ENCODE assay signal across 31 cellular contexts in the genomic region with DNA sequence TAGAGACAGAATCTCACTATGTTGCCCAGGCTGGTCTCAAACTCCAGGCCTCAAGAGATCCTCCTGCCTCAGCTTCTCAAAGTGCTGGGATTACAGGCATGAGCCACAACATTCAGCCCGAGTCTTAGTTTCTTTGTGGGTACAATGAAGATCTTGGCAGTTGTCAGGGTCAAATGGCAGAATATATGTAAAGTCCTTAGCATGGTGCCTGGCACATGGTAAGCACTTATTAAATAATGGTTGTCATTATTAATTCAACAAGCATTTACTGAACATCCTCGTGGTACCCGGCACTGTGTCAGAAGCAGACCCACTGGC. TPM values are rescaled to one million over a fixed set of nuclear protein-coding genes. Genes with fewer than 3 reads are reported as not detected.
"Had no signal": no experiment of that assay in that cellular context is flagged by ENCODE, and none has a peak within 500 bp of the region (broad histone marks: within the 10 kb centered on the region; RNA-seq: fewer than 3 reads in every experiment).

No MANE protein-coding gene starts in this region.

- DNase-seq: hypothalamus; immature natural killer cell; left colon; left lung; lower lobe of right lung; mesendoderm; naive B cell; natural killer cell; nephron progenitor cell; nucleus accumbens; pancreas; retina; right cardiac atrium; stimulated activated CD4-positive, alpha-beta T cell treated with anti-CD3 and anti-CD28 coated beads, Interleukin-12 subunit alpha, Interleukin-12 subunit beta, amount 100 ng/mL, for 4 hours; stimulated activated CD4-positive, alpha-beta T cell treated with anti-CD3 and anti-CD28 coated beads, Interleukin-15, amount 100 ng/mL, for 24 hours; stimulated activated CD4-positive, alpha-beta T cell treated with anti-CD3 and anti-CD28 coated beads, Interleukin-2, amount 100 ng/mL, for 24 hours; stimulated activated CD4-positive, alpha-beta T cell treated with anti-CD3 and anti-CD28 coated beads, Interleukin-4, amount 100 ng/mL, for 1 hour; stimulated activated naive B cell treated with anti-CD40 and anti-IgM and Interleukin-4, amounts not matched to agents 10 μg/mL and 1 μg/mL and 100 μg/mL, for 72 hours; stimulated activated naive CD8-positive, alpha-beta T cell treated with anti-CD3 and anti-CD28 coated beads, Interleukin-15, Interleukin-2, amounts not matched to agents 100 U/mL and 50 U/mL, for 24 hours; stomach; testis; thyroid gland; transverse colon; upper lobe of left lung had no signal

- H3K9me3 ChIP-seq: left lung, lower lobe of right lung, pancreas, prostate gland, stomach, testis, thyroid gland, transverse colon, upper lobe of left lung, vagina had no signal

- H3K4me1 Mint-ChIP-seq: immature natural killer cell; naive B cell; natural killer cell; stimulated activated naive B cell treated with anti-CD40 and anti-IgM and Interleukin-4, amounts not matched to agents 10 μg/mL and 1 μg/mL and 100 μg/mL, for 72 hours had no signal

- FAIRE-seq: islet of Langerhans, kidney, pancreas had no signal

- H3K4me3 Mint-ChIP-seq: immature natural killer cell; mesothelial cell of epicardium; naive B cell; natural killer cell; nephron progenitor cell; stimulated activated naive B cell treated with anti-CD40 and anti-IgM and Interleukin-4, amounts not matched to agents 10 μg/mL and 1 μg/mL and 100 μg/mL, for 72 hours had no signal

- H3K36me3 Mint-ChIP-seq: immature natural killer cell; mesothelial cell of epicardium; naive B cell; natural killer cell; stimulated activated naive B cell treated with anti-CD40 and anti-IgM and Interleukin-4, amounts not matched to agents 10 μg/mL and 1 μg/mL and 100 μg/mL, for 72 hours had no signal

- H3K27ac ChIP-seq: left lung, lower lobe of right lung, pancreas, prostate gland, stomach, testis, thyroid gland, transverse colon, vagina had no signal

- H3K4me3 ChIP-seq: left lung, lower lobe of right lung, pancreas, prostate gland, skin epidermis, stomach, testis, thyroid gland, transverse colon, upper lobe of left lung, vagina had no signal

- H3K4me1 ChIP-seq: left lung, lower lobe of right lung, pancreas, prostate gland, transverse colon, upper lobe of left lung had no signal

- ATAC-seq: left colon; left lung; lower lobe of right lung; natural killer cell; pancreas; right cardiac atrium; sciatic nerve; stimulated activated naive B cell treated with anti-CD40 and anti-IgM and Interleukin-4, amounts not matched to agents 10 μg/mL and 1 μg/mL and 100 μg/mL, for 72 hours; stimulated activated naive CD8-positive, alpha-beta T cell treated with anti-CD3 and anti-CD28 coated beads, Interleukin-15, Interleukin-2, amounts not matched to agents 100 U/mL and 50 U/mL, for 24 hours had no signal

- H3K27ac Mint-ChIP-seq: immature natural killer cell; mesothelial cell of epicardium; natural killer cell; nephron progenitor cell; stimulated activated naive B cell treated with anti-CD40 and anti-IgM and Interleukin-4, amounts not matched to agents 10 μg/mL and 1 μg/mL and 100 μg/mL, for 72 hours had no signal

- H3K27me3 ChIP-seq: left lung, pancreas, testis, thyroid gland, transverse colon, upper lobe of left lung, vagina had no signal

- H3K9me3 Mint-ChIP-seq: immature natural killer cell; mesothelial cell of epicardium; naive B cell; natural killer cell; stimulated activated naive B cell treated with anti-CD40 and anti-IgM and Interleukin-4, amounts not matched to agents 10 μg/mL and 1 μg/mL and 100 μg/mL, for 72 hours had no signal

- H3K36me3 ChIP-seq: left lung, lower lobe of right lung, pancreas, prostate gland, stomach, thyroid gland, transverse colon, upper lobe of left lung, vagina had no signal

RNA-seq across cellular contexts. Expression of a gene that starts 53.6 kb away (rescaled TPM):
- polyA plus RNA-seq: immature natural killer cell had no signal
